In genomic region chr11:64776425-64776824, GRCh38 we compare ENCODE assay signal across 12 cellular contexts. TPM values are rescaled to one million over a fixed set of nuclear protein-coding genes. Genes with fewer than 3 reads are reported as not detected.
DNase-seq lines count a peak whose midpoint lies in the region; ATAC-seq, FAIRE-seq and TF ChIP-seq lines count a peak whose summit lies in the region.
"Had no signal": no experiment of that assay in that cellular context is flagged by ENCODE, and none has a peak within 500 bp of the region (broad histone marks: within the 10 kb centered on the region; RNA-seq: fewer than 3 reads in every experiment).

No MANE protein-coding gene starts in this region.

- H3K9ac ChIP-seq in HepG2 (ENCODE audit: insufficient read depth, low read depth, low read length), result peak overlapping the region; percentile 89

- H3K27me3 ChIP-seq in HepG2 (ENCODE audit: control insufficient read depth in 1 of 2, insufficient read depth in 2 of 2, low read length in 2 of 2), result no peaks in the 10 kb centered on the region; a peak in 1 of 5 replicates
- H3K27me3 ChIP-seq in thymus (ENCODE audit: control insufficient read depth, insufficient read depth), result no peaks in the 10 kb centered on the region

- TF ChIP-seq POLR2A in HepG2 (IDR thresholded peaks at IDR 0.05; ENCODE audit: insufficient read depth in 1 of 2, low read depth in 2 of 2, low read length in 2 of 2), result no peak; a peak in 1 of 4 replicates

- no peak for TF ChIP-seq CTCF in HepG2 (CRISPR knock-in tag; IDR thresholded peaks at IDR 0.05)

- no TSS peak for BruUV-seq in HepG2 (replicated peaks; lab: Mats Ljungman, UMichigan)

- intact Hi-C loops in activated naive CD4-positive, alpha-beta T cell treated with anti-CD3 and anti-CD28 coated beads for 36 hours (cut with micrococcal nuclease), result loop anchor here (5.0 kb wide), 4 partner anchors 236 to 721 kb away; partner anchors contain the start of genes ARL2, CCDC88B, MALAT1 and STIP1
- intact Hi-C loops in HepG2 (cut with micrococcal nuclease; ENCODE audit: unreplicated experiment), result no loop called here

- peaks cover 64% of the 10 kb centered on the region for H3K36me3 Mint-ChIP-seq in activated naive CD4-positive, alpha-beta T cell treated with anti-CD3 and anti-CD28 coated beads for 36 hours (ENCODE audit: low read depth)
- peaks cover 51% of the 10 kb centered on the region for H3K36me3 Mint-ChIP-seq in activated naive CD8-positive, alpha-beta T cell treated with anti-CD3 and anti-CD28 coated beads, Interleukin-2, amount 10 ng/mL, durations not matched to agents 7 days and 5 days

- no peak for DNase-seq in activated naive CD4-positive, alpha-beta T cell treated with anti-CD3 and anti-CD28 coated beads for 36 hours
- no peak for DNase-seq in activated naive CD4-positive, alpha-beta T cell treated with anti-CD3 and anti-CD28 coated beads, Interleukin-2, amount 50 U/mL, for 16 hours
- DNase-seq in activated naive CD8-positive, alpha-beta T cell treated with anti-CD3 and anti-CD28 coated beads, Interleukin-2, amount 10 ng/mL, durations not matched to agents 7 days and 5 days, result no peak
- DNase-seq in HepG2 (ENCODE audit: low spot score) (no peak), DMS79 (lab: John Stamatoyannopoulos, UW) (no peak), Ammon's horn (ENCODE audit: low spot score) (no peak)
- DNase-seq: amygdala, NCI-H226 had no signal

- in situ Hi-C loops in HepG2 (cut with HindIII; ENCODE audit: extremely low pct_ligation_motif_present, low pct_unique_long_range_greater_than_20kb), result no loop called here

- FAIRE-seq in HepG2 (lab: Jason Lieb, UNC), result no peak

- POLR2A ChIA-PET in activated naive CD8-positive, alpha-beta T cell treated with anti-CD3 and anti-CD28 coated beads, Interleukin-2, amount 10 ng/mL, durations not matched to agents 7 days and 5 days (lab: Charles Lee), result interaction anchor here (1.4 to 11.0 kb wide), 3 partner anchors 13 to 83 kb away, joined by 6 to 157 read pairs (median 18); partner anchors contain the start of genes PYGM and RASGRP2
- POLR2A ChIA-PET in HepG2 (lab: Yijun Ruan, JAX), result interaction anchor here (0.9 to 1.1 kb wide), 2 partner anchors 11 to 12 kb away, joined by 3 read pairs; no protein-coding TSS in a partner anchor

- H3K27ac ChIP-seq in HepG2 (ENCODE audit: extremely low read length, insufficient read depth, low read length) (no peak overlapping the region), thymus (ENCODE audit: low read depth) (no peak overlapping the region)

- ATAC-seq in activated naive CD8-positive, alpha-beta T cell treated with anti-CD3 and anti-CD28 coated beads, Interleukin-2, amount 10 ng/mL, durations not matched to agents 7 days and 5 days (ENCODE audit: low read depth), result no peak
- ATAC-seq in HepG2, result no peak
- no peak for ATAC-seq in GM21367 (IDR thresholded peaks at IDR 0.05; ENCODE audit: unreplicated experiment)
- ATAC-seq: sciatic nerve had no signal

- H3K4me3 Mint-ChIP-seq in activated naive CD4-positive, alpha-beta T cell treated with anti-CD3 and anti-CD28 coated beads for 36 hours, result peak overlapping the region; percentile 92
- peak overlapping the region; percentile 86 for H3K4me3 Mint-ChIP-seq in activated naive CD8-positive, alpha-beta T cell treated with anti-CD3 and anti-CD28 coated beads, Interleukin-2, amount 10 ng/mL, durations not matched to agents 7 days and 5 days

- H3K4me2 ChIP-seq in HepG2 (ENCODE audit: low read depth, low read length), result peak overlapping the region; percentile 95

- peak overlapping the region; percentile 83 for H3K27ac Mint-ChIP-seq in activated naive CD4-positive, alpha-beta T cell treated with anti-CD3 and anti-CD28 coated beads for 36 hours
- peak overlapping the region; percentile 63 for H3K27ac Mint-ChIP-seq in activated naive CD8-positive, alpha-beta T cell treated with anti-CD3 and anti-CD28 coated beads, Interleukin-2, amount 10 ng/mL, durations not matched to agents 7 days and 5 days

- CTCF ChIA-PET in activated naive CD4-positive, alpha-beta T cell treated with anti-CD3 and anti-CD28 coated beads for 36 hours (lab: Charles Lee), result interaction anchor here (1.0 to 1.9 kb wide), 6 partner anchors 8 to 88 kb away, joined by 3 to 9 read pairs (median 4); partner anchors contain the start of gene RASGRP2
- CTCF ChIA-PET in HepG2 (lab: Yijun Ruan, JAX; ENCODE audit: low intra/inter-chr PET ratio, low total read pairs), result no interaction called here

- peaks cover 74% of the 10 kb centered on the region for H3K4me1 Mint-ChIP-seq in activated naive CD4-positive, alpha-beta T cell treated with anti-CD3 and anti-CD28 coated beads for 36 hours (ENCODE audit: low read depth)
- H3K4me1 Mint-ChIP-seq in activated naive CD8-positive, alpha-beta T cell treated with anti-CD3 and anti-CD28 coated beads, Interleukin-2, amount 10 ng/mL, durations not matched to agents 7 days and 5 days, result peaks cover 69% of the 10 kb centered on the region

- H3K4me1 ChIP-seq in HepG2 (ENCODE audit: insufficient read depth, low read length) (peaks cover 52% of the 10 kb centered on the region), thymus (ENCODE audit: control insufficient read depth, insufficient read depth, low read length) (peaks cover 17% of the 10 kb centered on the region)

- WGBS in HepG2 (ENCODE audit: low lambda C conversion rate), result 87% methylated on average over 6 of the region's 6 CpGs
- WGBS in thymus, result 95% methylated on average over 6 of the region's 6 CpGs

- peaks cover 29 to 58% of the 10 kb centered on the region in 2 experiments for H3K36me3 ChIP-seq in HepG2 (replicated peaks in 1 of 2; ENCODE audit: control insufficient read depth in 1 of 2, insufficient read depth in 2 of 2, low read length in 2 of 2)
- H3K36me3 ChIP-seq in thymus (ENCODE audit: control insufficient read depth, insufficient read depth), result peaks cover 48% of the 10 kb centered on the region

- H3K27me3 Mint-ChIP-seq in activated naive CD4-positive, alpha-beta T cell treated with anti-CD3 and anti-CD28 coated beads for 36 hours (ENCODE audit: low read depth), result no peaks in the 10 kb centered on the region
- no peaks in the 10 kb centered on the region for H3K27me3 Mint-ChIP-seq in activated naive CD8-positive, alpha-beta T cell treated with anti-CD3 and anti-CD28 coated beads, Interleukin-2, amount 10 ng/mL, durations not matched to agents 7 days and 5 days

- H2AFZ ChIP-seq in HepG2 (ENCODE audit: low read length), result no peak overlapping the region

- H3K4me3 ChIP-seq in HepG2 (replicated peaks in 1 of 3; ENCODE audit: insufficient read depth in 1 of 3, low read depth in 2 of 3, low read length in 3 of 3), result peak overlapping the region; percentile 94 to 98 (median 94); a peak in 5 of 6 replicates
- peak overlapping the region; percentile 98 for H3K4me3 ChIP-seq in thymus (ENCODE audit: low read length)

- no peaks in the 10 kb centered on the region for H3K9me3 Mint-ChIP-seq in activated naive CD4-positive, alpha-beta T cell treated with anti-CD3 and anti-CD28 coated beads for 36 hours
- no peaks in the 10 kb centered on the region for H3K9me3 Mint-ChIP-seq in activated naive CD8-positive, alpha-beta T cell treated with anti-CD3 and anti-CD28 coated beads, Interleukin-2, amount 10 ng/mL, durations not matched to agents 7 days and 5 days

- no peak for TF ChIP-seq EP300 in HepG2 (IDR thresholded peaks at IDR 0.05; ENCODE audit: low read depth in 2 of 2, low read length in 2 of 2)
- no peak for TF ChIP-seq EP300 in HepG2 (CRISPR knock-in tag; IDR thresholded peaks at IDR 0.05; ENCODE audit: borderline replicate concordance)

- peaks cover 61% of the 10 kb centered on the region for H4K20me1 ChIP-seq in HepG2 (ENCODE audit: insufficient read depth, low read length)

- peaks cover 57% of the 10 kb centered on the region for H3K79me2 ChIP-seq in HepG2 (ENCODE audit: insufficient read depth, low read length)

- TF ChIP-seq RAD21 in HepG2 (CRISPR knock-in tag; IDR thresholded peaks at IDR 0.05), result no peak

- no peaks in the 10 kb centered on the region for H3K9me3 ChIP-seq in HepG2 (ENCODE audit: low read length)
- no peaks in the 10 kb centered on the region for H3K9me3 ChIP-seq in thymus (ENCODE audit: control insufficient read depth)

RNA-seq across cellular contexts. Expression of gene SF1, which starts 1.9 kb away (rescaled TPM):
- total RNA-seq in activated naive CD4-positive, alpha-beta T cell treated with anti-CD3 and anti-CD28 coated beads for 36 hours, result 100 to 1,000 TPM; 303 to 320 TPM
- 100 to 1,000 TPM; 519 to 524 TPM for total RNA-seq in activated naive CD8-positive, alpha-beta T cell treated with anti-CD3 and anti-CD28 coated beads, Interleukin-2, amount 10 ng/mL, durations not matched to agents 7 days and 5 days
- total RNA-seq in HepG2 (2016; rRNA removed; fragmentation: Illumina TruSeq; extraction: Trizol), result 42.5 and 70.4 TPM in 2 replicates
- total RNA-seq in HepG2 (2016; cell fraction: cytosol; rRNA removed; fragmentation: Illumina TruSeq; extraction: Trizol; ENCODE audit: low read depth), result 16.0 and 19.1 TPM in 2 replicates
- total RNA-seq in HepG2 (2016; cell fraction: insoluble cytoplasmic fraction; rRNA removed; fragmentation: Illumina TruSeq; extraction: Trizol), result 36.1 and 70.7 TPM in 2 replicates
- total RNA-seq in HepG2 (2016; cell fraction: membrane; rRNA removed; fragmentation: Illumina TruSeq; extraction: Trizol), result 45.9 and 46.6 TPM in 2 replicates
- total RNA-seq in HepG2 (2016; cell fraction: nucleus; rRNA removed; fragmentation: Illumina TruSeq; extraction: Trizol), result 163 and 180 TPM in 2 replicates
- 51.9 and 55.5 TPM in 2 replicates for polyA plus RNA-seq in HepG2 (2011; rRNA removed)
- 14.3 and 16.0 TPM in 2 replicates for polyA plus RNA-seq in HepG2 (2011; cell fraction: cytosol; rRNA removed)
- 223 and 237 TPM in 2 replicates for polyA plus RNA-seq in HepG2 (2011; cell fraction: nucleus; rRNA removed)
- polyA plus RNA-seq in HepG2 (2012), result 130 and 151 TPM in 2 replicates
- polyA plus RNA-seq in HepG2 (2016; cell fraction: cytosol; fragmentation: Illumina TruSeq; extraction: Trizol; ENCODE audit: low read depth), result 30.5 and 31.3 TPM in 2 replicates
- polyA plus RNA-seq in HepG2 (2016; cell fraction: insoluble cytoplasmic fraction; fragmentation: Illumina TruSeq; extraction: Trizol; ENCODE audit: low read depth), result 93.3 and 132 TPM in 2 replicates
- 63.8 and 66.4 TPM in 2 replicates for polyA plus RNA-seq in HepG2 (2016; cell fraction: membrane; fragmentation: Illumina TruSeq; extraction: Trizol; ENCODE audit: low read depth)
- polyA plus RNA-seq in HepG2 (2016; cell fraction: nucleus; fragmentation: Illumina TruSeq; extraction: Trizol; ENCODE audit: insufficient read depth, low read depth), result 426 and 461 TPM in 2 replicates
- 77.9 and 101 TPM in 2 replicates for polyA minus RNA-seq in HepG2 (2011; rRNA and poly(A)+ RNA removed; ENCODE audit: low replicate concordance)
- polyA minus RNA-seq in HepG2 (2011; cell fraction: cytosol; rRNA and poly(A)+ RNA removed), result 31.1 and 32.0 TPM in 2 replicates
- 297 and 338 TPM in 2 replicates for polyA minus RNA-seq in HepG2 (2011; cell fraction: nucleus; rRNA and poly(A)+ RNA removed)
- polyA plus RNA-seq in thymus, result 134 TPM

RNA-seq across cellular contexts. Expression of gene PYGM, which starts 16.7 kb away (rescaled TPM):
- under 1 TPM; 0.64 to 0.89 TPM for total RNA-seq in activated naive CD4-positive, alpha-beta T cell treated with anti-CD3 and anti-CD28 coated beads for 36 hours
- 1 to 10 TPM; 3.8 to 7.2 TPM for total RNA-seq in activated naive CD8-positive, alpha-beta T cell treated with anti-CD3 and anti-CD28 coated beads, Interleukin-2, amount 10 ng/mL, durations not matched to agents 7 days and 5 days
- total RNA-seq in HepG2 (2016; rRNA removed; fragmentation: Illumina TruSeq; extraction: Trizol), result 0.11 TPM in 1 of 2 replicates, not detected in the other
- not detected in 2 replicates for total RNA-seq in HepG2 (2016; cell fraction: cytosol; rRNA removed; fragmentation: Illumina TruSeq; extraction: Trizol; ENCODE audit: low read depth)
- total RNA-seq in HepG2 (2016; cell fraction: insoluble cytoplasmic fraction; rRNA removed; fragmentation: Illumina TruSeq; extraction: Trizol), result 0.06 TPM in 1 of 2 replicates, not detected in the other
- not detected in 2 replicates for total RNA-seq in HepG2 (2016; cell fraction: membrane; rRNA removed; fragmentation: Illumina TruSeq; extraction: Trizol)
- total RNA-seq in HepG2 (2016; cell fraction: nucleus; rRNA removed; fragmentation: Illumina TruSeq; extraction: Trizol), result 0.13 and 0.16 TPM in 2 replicates
- 0.12 and 0.13 TPM in 2 replicates for polyA plus RNA-seq in HepG2 (2011; rRNA removed)
- polyA plus RNA-seq in HepG2 (2011; cell fraction: cytosol; rRNA removed), result 0.08 and 0.09 TPM in 2 replicates
- 0.31 and 0.51 TPM in 2 replicates for polyA plus RNA-seq in HepG2 (2011; cell fraction: nucleus; rRNA removed)
- 0.19 and 0.24 TPM in 2 replicates for polyA plus RNA-seq in HepG2 (2012)
- not detected in 2 replicates for polyA plus RNA-seq in HepG2 (2016; cell fraction: cytosol; fragmentation: Illumina TruSeq; extraction: Trizol; ENCODE audit: low read depth)
- not detected in 2 replicates for polyA plus RNA-seq in HepG2 (2016; cell fraction: insoluble cytoplasmic fraction; fragmentation: Illumina TruSeq; extraction: Trizol; ENCODE audit: low read depth)
- not detected in 2 replicates for polyA plus RNA-seq in HepG2 (2016; cell fraction: membrane; fragmentation: Illumina TruSeq; extraction: Trizol; ENCODE audit: low read depth)
- polyA plus RNA-seq in HepG2 (2016; cell fraction: nucleus; fragmentation: Illumina TruSeq; extraction: Trizol; ENCODE audit: insufficient read depth, low read depth), result not detected in 2 replicates
- 0.68 and 0.84 TPM in 2 replicates for polyA minus RNA-seq in HepG2 (2011; rRNA and poly(A)+ RNA removed; ENCODE audit: low replicate concordance)
- polyA minus RNA-seq in HepG2 (2011; cell fraction: cytosol; rRNA and poly(A)+ RNA removed), result 0.26 TPM in 1 of 2 replicates, not detected in the other
- polyA minus RNA-seq in HepG2 (2011; cell fraction: nucleus; rRNA and poly(A)+ RNA removed), result 0.62 and 0.77 TPM in 2 replicates
- polyA plus RNA-seq in thymus, result 3.5 TPM

RNA-seq across cellular contexts. Expression of gene MAP4K2, which starts 26.6 kb away (rescaled TPM):
- 10 to 100 TPM; 69.5 to 73.9 TPM for total RNA-seq in activated naive CD4-positive, alpha-beta T cell treated with anti-CD3 and anti-CD28 coated beads for 36 hours
- total RNA-seq in activated naive CD8-positive, alpha-beta T cell treated with anti-CD3 and anti-CD28 coated beads, Interleukin-2, amount 10 ng/mL, durations not matched to agents 7 days and 5 days, result 10 to 100 TPM; 92.0 to 96.2 TPM
- 7.8 and 8.3 TPM in 2 replicates for total RNA-seq in HepG2 (2016; rRNA removed; fragmentation: Illumina TruSeq; extraction: Trizol)
- 3.5 and 4.1 TPM in 2 replicates for total RNA-seq in HepG2 (2016; cell fraction: cytosol; rRNA removed; fragmentation: Illumina TruSeq; extraction: Trizol; ENCODE audit: low read depth)
- total RNA-seq in HepG2 (2016; cell fraction: insoluble cytoplasmic fraction; rRNA removed; fragmentation: Illumina TruSeq; extraction: Trizol), result 4.8 and 7.6 TPM in 2 replicates
- 10.9 and 11.1 TPM in 2 replicates for total RNA-seq in HepG2 (2016; cell fraction: membrane; rRNA removed; fragmentation: Illumina TruSeq; extraction: Trizol)
- 6.7 and 7.4 TPM in 2 replicates for total RNA-seq in HepG2 (2016; cell fraction: nucleus; rRNA removed; fragmentation: Illumina TruSeq; extraction: Trizol)
- 15.5 and 17.6 TPM in 2 replicates for polyA plus RNA-seq in HepG2 (2011; rRNA removed)
- 7.7 and 11.1 TPM in 2 replicates for polyA plus RNA-seq in HepG2 (2011; cell fraction: cytosol; rRNA removed)
- 71.3 and 101 TPM in 2 replicates for polyA plus RNA-seq in HepG2 (2011; cell fraction: nucleus; rRNA removed)
- polyA plus RNA-seq in HepG2 (2012), result 8.7 and 10.1 TPM in 2 replicates
- polyA plus RNA-seq in HepG2 (2016; cell fraction: cytosol; fragmentation: Illumina TruSeq; extraction: Trizol; ENCODE audit: low read depth), result 5.1 and 6.2 TPM in 2 replicates
- 7.8 and 9.1 TPM in 2 replicates for polyA plus RNA-seq in HepG2 (2016; cell fraction: insoluble cytoplasmic fraction; fragmentation: Illumina TruSeq; extraction: Trizol; ENCODE audit: low read depth)
- 9.5 and 11.8 TPM in 2 replicates for polyA plus RNA-seq in HepG2 (2016; cell fraction: membrane; fragmentation: Illumina TruSeq; extraction: Trizol; ENCODE audit: low read depth)
- polyA plus RNA-seq in HepG2 (2016; cell fraction: nucleus; fragmentation: Illumina TruSeq; extraction: Trizol; ENCODE audit: insufficient read depth, low read depth), result 20.0 and 20.1 TPM in 2 replicates
- polyA minus RNA-seq in HepG2 (2011; rRNA and poly(A)+ RNA removed; ENCODE audit: low replicate concordance), result 25.9 and 40.8 TPM in 2 replicates
- polyA minus RNA-seq in HepG2 (2011; cell fraction: cytosol; rRNA and poly(A)+ RNA removed), result 4.3 and 6.6 TPM in 2 replicates
- 8.7 and 10.9 TPM in 2 replicates for polyA minus RNA-seq in HepG2 (2011; cell fraction: nucleus; rRNA and poly(A)+ RNA removed)
- polyA plus RNA-seq in thymus, result 37.6 TPM

RNA-seq across cellular contexts. Expression of gene RASGRP2, which starts 32.5 kb away (rescaled TPM):
- total RNA-seq in activated naive CD4-positive, alpha-beta T cell treated with anti-CD3 and anti-CD28 coated beads for 36 hours, result 1 to 10 TPM; 5.2 to 5.6 TPM
- 100 to 1,000 TPM; 159 to 162 TPM for total RNA-seq in activated naive CD8-positive, alpha-beta T cell treated with anti-CD3 and anti-CD28 coated beads, Interleukin-2, amount 10 ng/mL, durations not matched to agents 7 days and 5 days
- not detected in 2 replicates for total RNA-seq in HepG2 (2016; rRNA removed; fragmentation: Illumina TruSeq; extraction: Trizol)
- not detected in 2 replicates for total RNA-seq in HepG2 (2016; cell fraction: cytosol; rRNA removed; fragmentation: Illumina TruSeq; extraction: Trizol; ENCODE audit: low read depth)
- not detected in 2 replicates for total RNA-seq in HepG2 (2016; cell fraction: insoluble cytoplasmic fraction; rRNA removed; fragmentation: Illumina TruSeq; extraction: Trizol)
- total RNA-seq in HepG2 (2016; cell fraction: membrane; rRNA removed; fragmentation: Illumina TruSeq; extraction: Trizol), result not detected in 2 replicates
- total RNA-seq in HepG2 (2016; cell fraction: nucleus; rRNA removed; fragmentation: Illumina TruSeq; extraction: Trizol), result not detected in 2 replicates
- 0.18 and 0.61 TPM in 2 replicates for polyA plus RNA-seq in HepG2 (2011; rRNA removed)
- polyA plus RNA-seq in HepG2 (2011; cell fraction: cytosol; rRNA removed), result 0.23 TPM in 2 replicates
- 0.54 and 1.5 TPM in 2 replicates for polyA plus RNA-seq in HepG2 (2011; cell fraction: nucleus; rRNA removed)
- polyA plus RNA-seq in HepG2 (2012), result 0.38 TPM in 1 of 2 replicates, not detected in the other
- 0.26 and 0.27 TPM in 2 replicates for polyA plus RNA-seq in HepG2 (2016; cell fraction: cytosol; fragmentation: Illumina TruSeq; extraction: Trizol; ENCODE audit: low read depth)
- polyA plus RNA-seq in HepG2 (2016; cell fraction: insoluble cytoplasmic fraction; fragmentation: Illumina TruSeq; extraction: Trizol; ENCODE audit: low read depth), result not detected in 2 replicates
- 0.30 TPM in 1 of 2 replicates, not detected in the other for polyA plus RNA-seq in HepG2 (2016; cell fraction: membrane; fragmentation: Illumina TruSeq; extraction: Trizol; ENCODE audit: low read depth)
- not detected in 2 replicates for polyA plus RNA-seq in HepG2 (2016; cell fraction: nucleus; fragmentation: Illumina TruSeq; extraction: Trizol; ENCODE audit: insufficient read depth, low read depth)
- polyA minus RNA-seq in HepG2 (2011; rRNA and poly(A)+ RNA removed; ENCODE audit: low replicate concordance), result 0.28 TPM in 1 of 2 replicates, not detected in the other
- polyA minus RNA-seq in HepG2 (2011; cell fraction: cytosol; rRNA and poly(A)+ RNA removed), result not detected in 2 replicates
- polyA minus RNA-seq in HepG2 (2011; cell fraction: nucleus; rRNA and poly(A)+ RNA removed), result not detected in 2 replicates
- 227 TPM for polyA plus RNA-seq in thymus
- total RNA-seq: H4 had no signal

RNA-seq across cellular contexts. Expression of gene MEN1, which starts 33.9 kb away (rescaled TPM):
- 10 to 100 TPM; 23.9 TPM for total RNA-seq in activated naive CD4-positive, alpha-beta T cell treated with anti-CD3 and anti-CD28 coated beads for 36 hours
- 10 to 100 TPM; 37.4 to 39.0 TPM for total RNA-seq in activated naive CD8-positive, alpha-beta T cell treated with anti-CD3 and anti-CD28 coated beads, Interleukin-2, amount 10 ng/mL, durations not matched to agents 7 days and 5 days
- total RNA-seq in HepG2 (2016; rRNA removed; fragmentation: Illumina TruSeq; extraction: Trizol), result 15.3 and 20.5 TPM in 2 replicates
- 3.8 and 4.3 TPM in 2 replicates for total RNA-seq in HepG2 (2016; cell fraction: cytosol; rRNA removed; fragmentation: Illumina TruSeq; extraction: Trizol; ENCODE audit: low read depth)
- 11.7 and 21.5 TPM in 2 replicates for total RNA-seq in HepG2 (2016; cell fraction: insoluble cytoplasmic fraction; rRNA removed; fragmentation: Illumina TruSeq; extraction: Trizol)
- 9.8 and 11.2 TPM in 2 replicates for total RNA-seq in HepG2 (2016; cell fraction: membrane; rRNA removed; fragmentation: Illumina TruSeq; extraction: Trizol)
- 16.8 and 17.9 TPM in 2 replicates for total RNA-seq in HepG2 (2016; cell fraction: nucleus; rRNA removed; fragmentation: Illumina TruSeq; extraction: Trizol)
- polyA plus RNA-seq in HepG2 (2011; rRNA removed) (27.3 and 30.9 TPM in 2 replicates), thymus (33.4 TPM)
- polyA plus RNA-seq in HepG2 (2011; cell fraction: cytosol; rRNA removed), result 11.1 and 16.7 TPM in 2 replicates
- 97.2 and 109 TPM in 2 replicates for polyA plus RNA-seq in HepG2 (2011; cell fraction: nucleus; rRNA removed)
- 19.6 and 26.4 TPM in 2 replicates for polyA plus RNA-seq in HepG2 (2012)
- polyA plus RNA-seq in HepG2 (2016; cell fraction: cytosol; fragmentation: Illumina TruSeq; extraction: Trizol; ENCODE audit: low read depth), result 5.0 and 5.9 TPM in 2 replicates
- 24.4 and 31.0 TPM in 2 replicates for polyA plus RNA-seq in HepG2 (2016; cell fraction: insoluble cytoplasmic fraction; fragmentation: Illumina TruSeq; extraction: Trizol; ENCODE audit: low read depth)
- 13.6 and 15.0 TPM in 2 replicates for polyA plus RNA-seq in HepG2 (2016; cell fraction: membrane; fragmentation: Illumina TruSeq; extraction: Trizol; ENCODE audit: low read depth)
- polyA plus RNA-seq in HepG2 (2016; cell fraction: nucleus; fragmentation: Illumina TruSeq; extraction: Trizol; ENCODE audit: insufficient read depth, low read depth), result 70.2 and 70.8 TPM in 2 replicates
- 38.1 and 40.7 TPM in 2 replicates for polyA minus RNA-seq in HepG2 (2011; rRNA and poly(A)+ RNA removed; ENCODE audit: low replicate concordance)
- polyA minus RNA-seq in HepG2 (2011; cell fraction: cytosol; rRNA and poly(A)+ RNA removed), result 14.8 and 15.4 TPM in 2 replicates
- polyA minus RNA-seq in HepG2 (2011; cell fraction: nucleus; rRNA and poly(A)+ RNA removed), result 11.1 and 15.7 TPM in 2 replicates
